In the genomic region with DNA sequence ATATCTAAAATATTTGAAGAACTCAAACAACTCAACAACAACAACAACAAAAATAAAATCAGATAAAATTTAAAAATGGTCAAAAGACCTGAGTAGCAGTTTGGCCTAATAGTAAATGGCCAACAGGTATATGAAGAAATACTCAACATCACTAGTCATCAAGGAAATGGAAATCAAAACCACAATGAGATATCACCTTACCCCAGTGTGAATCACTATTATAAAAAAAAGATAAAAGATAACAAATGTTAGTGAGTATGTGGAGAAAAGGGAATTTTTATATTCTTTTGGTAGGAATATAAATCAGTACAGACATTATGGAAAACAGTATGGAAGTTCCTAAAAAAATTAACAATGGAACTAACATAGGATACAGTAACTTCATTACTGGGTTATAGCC, we compare ENCODE assay signal across 27 cellular contexts.
"Had no signal": no experiment of that assay in that cellular context is flagged by ENCODE, and none has a peak within 500 bp of the region (broad histone marks: within the 10 kb centered on the region; RNA-seq: fewer than 3 reads in every experiment).

No MANE protein-coding gene starts in this region.

- H3K36me3 ChIP-seq: adrenal gland, gastrocnemius medialis, neutrophil, right lobe of liver, tibial nerve had no signal

- H3K4me3 ChIP-seq: adrenal gland, gastrocnemius medialis, right lobe of liver, tibial nerve had no signal

- H3K27me3 Mint-ChIP-seq: activated CD4-positive, alpha-beta memory T cell treated with anti-CD3 and anti-CD28 coated beads for 36 hours; activated naive CD8-positive, alpha-beta T cell treated with anti-CD3 and anti-CD28 coated beads for 36 hours; central memory CD8-positive, alpha-beta T cell; dendritic cell treated with granulocyte-macrophage colony-stimulating factor and Interleukin-4, amounts not matched to agents 40 ng/mL and 50 ng/mL, for 4 days; naive B cell had no signal

- DNase-seq: activated CD4-positive, alpha-beta memory T cell treated with anti-CD3 and anti-CD28 coated beads for 36 hours; activated CD4-positive, alpha-beta T cell treated with anti-CD3 and anti-CD28 coated beads for 48 hours; activated CD8-positive, alpha-beta memory T cell treated with anti-CD3 and anti-CD28 coated beads, Interleukin-2, amount 50 U/mL, for 4 hours; activated effector memory CD4-positive, alpha-beta T cell treated with anti-CD3 and anti-CD28 coated beads, Interleukin-2, amount 50 U/mL, for 16 hours; activated naive CD4-positive, alpha-beta T cell treated with anti-CD3 and anti-CD28 coated beads for 36 hours; activated naive CD8-positive, alpha-beta T cell treated with anti-CD3 and anti-CD28 coated beads for 36 hours; activated T-cell treated with anti-CD3 and anti-CD28 coated beads, Interleukin-2, amount 50 U/mL, for 1 hour; adrenal gland; endodermal cell; gastrocnemius medialis; glutamatergic neuron; left cardiac atrium; left ventricle myocardium superior; naive B cell; nephron progenitor cell; right lobe of liver; stimulated activated CD4-positive, alpha-beta T cell treated with anti-CD3 and anti-CD28 coated beads, Interleukin-2, amount 100 ng/mL, for 48 hours; stimulated activated naive CD4-positive, alpha-beta T cell treated with Interleukin-2 at 50 U/mL for 16 hours had no signal

- ATAC-seq: activated CD4-positive, CD25-positive, alpha-beta regulatory T cell treated with anti-CD3 and anti-CD28 coated beads, Interleukin-2, amount 50 U/mL, for 24 hours; gastrocnemius medialis; left cardiac atrium; left ventricle myocardium superior; right lobe of liver had no signal

- H3K27ac ChIP-seq: adrenal gland, gastrocnemius medialis, neutrophil, right lobe of liver, tibial nerve, VCaP had no signal

- FAIRE-seq: islet of Langerhans, TTC549 had no signal

- H3K4me1 Mint-ChIP-seq: activated naive CD8-positive, alpha-beta T cell treated with anti-CD3 and anti-CD28 coated beads for 36 hours; central memory CD8-positive, alpha-beta T cell; endodermal cell; naive B cell; nephron progenitor cell had no signal

- H3K4me3 Mint-ChIP-seq: activated CD4-positive, alpha-beta memory T cell treated with anti-CD3 and anti-CD28 coated beads for 36 hours; activated naive CD4-positive, alpha-beta T cell treated with anti-CD3 and anti-CD28 coated beads for 36 hours; activated naive CD8-positive, alpha-beta T cell treated with anti-CD3 and anti-CD28 coated beads for 36 hours; activated T-helper 1 cell treated with anti-CD3 and anti-CD28 coated beads, Interleukin-12 subunit alpha, Interleukin-12 subunit beta, Interleukin-2, Interleukin-4 antibody, amounts not matched to agents 30 ng/mL and 10 ng/mL and 1 ng/mL, durations not matched to agents 14 hours and 24 hours and 36 hours; central memory CD8-positive, alpha-beta T cell; dendritic cell treated with granulocyte-macrophage colony-stimulating factor and Interleukin-4, amounts not matched to agents 40 ng/mL and 50 ng/mL, for 4 days; endodermal cell; naive B cell; nephron progenitor cell had no signal

- H3K9me3 ChIP-seq: adrenal gland, gastrocnemius medialis, neutrophil, right lobe of liver had no signal

- H3K36me3 Mint-ChIP-seq: activated CD4-positive, alpha-beta memory T cell treated with anti-CD3 and anti-CD28 coated beads for 36 hours; activated naive CD8-positive, alpha-beta T cell treated with anti-CD3 and anti-CD28 coated beads for 36 hours; naive B cell had no signal

- H3K27me3 ChIP-seq: adrenal gland, gastrocnemius medialis, neutrophil, right lobe of liver, tibial nerve had no signal

- H3K27ac Mint-ChIP-seq: activated CD4-positive, alpha-beta memory T cell treated with anti-CD3 and anti-CD28 coated beads for 36 hours; activated naive CD4-positive, alpha-beta T cell treated with anti-CD3 and anti-CD28 coated beads for 36 hours; activated naive CD8-positive, alpha-beta T cell treated with anti-CD3 and anti-CD28 coated beads for 36 hours; activated T-helper 1 cell treated with anti-CD3 and anti-CD28 coated beads, Interleukin-12 subunit alpha, Interleukin-12 subunit beta, Interleukin-2, Interleukin-4 antibody, amounts not matched to agents 30 ng/mL and 10 ng/mL and 1 ng/mL, durations not matched to agents 14 hours and 24 hours and 36 hours; dendritic cell treated with granulocyte-macrophage colony-stimulating factor and Interleukin-4, amounts not matched to agents 40 ng/mL and 50 ng/mL, for 4 days; endodermal cell; naive B cell; nephron progenitor cell had no signal

- H3K9me3 Mint-ChIP-seq: activated T-helper 1 cell treated with anti-CD3 and anti-CD28 coated beads, Interleukin-12 subunit alpha, Interleukin-12 subunit beta, Interleukin-2, Interleukin-4 antibody, amounts not matched to agents 30 ng/mL and 10 ng/mL and 1 ng/mL, durations not matched to agents 14 hours and 24 hours and 36 hours; central memory CD8-positive, alpha-beta T cell; endodermal cell; nephron progenitor cell had no signal

- H3K4me1 ChIP-seq: adrenal gland, gastrocnemius medialis, right lobe of liver, tibial nerve had no signal
